Comparison of ENCODE assay signal across 1 cellular context in genomic region chr7:138773817-138774216, GRCh38.
TF ChIP-seq lines count a peak whose summit lies in the region.

No MANE protein-coding gene starts in this region.

TF ChIP-seq in K562, 482 proteins besides CTCF, POLR2A, EP300 and RAD21:
- TF ChIP-seq, protein P1, sequence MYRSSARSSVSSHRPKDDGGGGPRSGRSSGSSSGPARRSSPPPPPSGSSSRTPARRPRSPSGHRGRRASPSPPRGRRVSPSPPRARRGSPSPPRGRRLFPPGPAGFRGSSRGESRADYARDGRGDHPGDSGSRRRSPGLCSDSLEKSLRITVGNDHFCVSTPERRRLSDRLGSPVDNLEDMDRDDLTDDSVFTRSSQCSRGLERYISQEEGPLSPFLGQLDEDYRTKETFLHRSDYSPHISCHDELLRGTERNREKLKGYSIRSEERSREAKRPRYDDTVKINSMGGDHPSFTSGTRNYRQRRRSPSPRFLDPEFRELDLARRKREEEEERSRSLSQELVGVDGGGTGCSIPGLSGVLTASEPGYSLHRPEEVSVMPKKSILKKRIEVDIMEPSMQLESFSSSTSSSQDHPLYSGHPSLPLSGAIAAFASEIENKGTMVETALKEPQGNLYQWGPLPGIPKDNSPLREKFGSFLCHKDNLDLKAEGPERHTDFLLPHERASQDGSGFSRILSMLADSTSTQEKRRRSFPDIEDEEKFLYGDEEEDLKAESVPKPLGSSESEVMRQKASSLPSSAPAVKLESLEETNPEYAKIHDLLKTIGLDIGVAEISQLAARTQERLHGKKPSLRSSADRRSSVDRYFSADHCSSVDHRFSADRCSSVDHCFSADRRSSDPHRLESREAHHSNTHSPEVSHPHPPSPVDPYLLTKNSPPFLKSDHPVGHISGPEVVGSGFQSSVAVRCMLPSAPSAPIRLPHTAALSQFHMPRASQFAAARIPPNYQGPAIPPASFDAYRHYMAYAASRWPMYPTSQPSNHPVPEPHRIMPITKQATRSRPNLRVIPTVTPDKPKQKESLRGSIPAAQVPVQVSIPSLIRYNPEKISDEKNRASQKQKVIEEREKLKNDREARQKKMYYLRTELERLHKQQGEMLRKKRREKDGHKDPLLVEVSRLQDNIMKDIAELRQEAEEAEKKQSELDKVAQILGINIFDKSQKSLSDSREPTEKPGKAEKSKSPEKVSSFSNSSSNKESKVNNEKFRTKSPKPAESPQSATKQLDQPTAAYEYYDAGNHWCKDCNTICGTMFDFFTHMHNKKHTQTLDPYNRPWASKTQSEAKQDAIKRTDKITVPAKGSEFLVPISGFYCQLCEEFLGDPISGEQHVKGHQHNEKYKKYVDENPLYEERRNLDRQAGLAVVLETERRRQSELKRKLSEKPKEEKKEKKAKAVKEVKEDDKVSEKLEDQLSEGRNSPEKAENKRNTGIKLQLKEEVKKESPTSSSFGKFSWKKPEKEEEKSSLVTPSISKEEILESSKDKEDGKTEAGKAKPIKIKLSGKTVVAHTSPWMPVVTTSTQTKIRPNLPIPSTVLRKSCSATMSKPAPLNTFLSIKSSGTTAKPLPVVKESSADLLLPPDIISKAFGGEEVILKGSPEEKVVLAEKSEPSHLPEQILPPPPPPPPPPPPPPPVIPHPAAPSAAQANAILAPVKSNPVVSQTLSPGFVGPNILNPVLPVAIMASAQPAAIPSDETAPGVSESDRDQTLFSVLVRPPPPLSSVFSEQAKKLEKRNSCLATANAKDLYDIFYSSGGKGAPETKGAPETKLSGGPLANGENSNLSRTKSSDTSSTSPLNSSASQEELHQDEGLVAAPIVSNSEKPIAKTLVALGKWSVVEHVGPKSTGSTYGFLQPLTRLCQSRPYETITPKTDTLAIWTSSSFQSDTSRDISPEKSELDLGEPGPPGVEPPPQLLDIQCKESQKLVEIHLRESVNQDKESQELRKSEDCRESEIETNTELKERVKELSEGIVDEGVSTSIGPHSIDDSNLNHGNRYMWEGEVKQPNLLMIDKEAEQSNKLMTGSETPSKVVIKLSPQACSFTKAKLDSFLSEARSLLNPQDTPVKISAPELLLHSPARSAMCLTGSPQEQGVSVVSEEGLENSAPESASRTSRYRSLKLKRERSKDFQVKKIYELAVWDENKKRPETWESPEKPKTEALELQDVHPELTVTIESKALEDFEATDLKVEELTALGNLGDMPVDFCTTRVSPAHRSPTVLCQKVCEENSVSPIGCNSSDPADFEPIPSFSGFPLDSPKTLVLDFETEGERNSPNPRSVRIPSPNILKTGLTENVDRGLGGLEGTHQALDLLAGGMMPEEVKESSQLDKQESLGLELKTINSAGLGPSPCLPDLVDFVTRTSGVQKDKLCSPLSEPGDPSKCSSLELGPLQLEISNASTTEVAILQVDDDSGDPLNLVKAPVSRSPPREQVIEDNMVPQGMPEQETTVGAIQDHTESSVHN (IDR thresholded peaks at IDR 0.05; ENCODE audit: borderline replicate concordance in 1 of 2, low read depth in 1 of 2) = no peak
- TF ChIP-seq EP400 (IDR thresholded peaks at IDR 0.05) (no peak), ID3 (CRISPR knock-in tag; IDR thresholded peaks at IDR 0.05) (no peak), ID3 (tag; IDR thresholded peaks at IDR 0.05) (no peak), XRCC4 (IDR thresholded peaks at IDR 0.05; ENCODE audit: extremely low read depth, insufficient read depth, insufficient read length) (no peak), MCM3 (IDR thresholded peaks at IDR 0.05) (no peak), KLF16 (IDR thresholded peaks at IDR 0.05) (no peak), ZNF232 (CRISPR knock-in tag; IDR thresholded peaks at IDR 0.05) (no peak), GATAD2B (IDR thresholded peaks at IDR 0.05; ENCODE audit: borderline replicate concordance) (no peak), TRIM24 (IDR thresholded peaks at IDR 0.05) (no peak), CEBPZ (IDR thresholded peaks at IDR 0.05; ENCODE audit: borderline replicate concordance, low read depth, low read length) (no peak), MAFK (IDR thresholded peaks at IDR 0.05; ENCODE audit: low read length) (no peak), SAP30 (IDR thresholded peaks at IDR 0.05; ENCODE audit: borderline replicate concordance, insufficient read depth, low read depth, low read length, poor library complexity, severe bottlenecking) (no peak), NRF1 (conservative IDR thresholded peaks at IDR 0.05 in 1 of 2, IDR thresholded peaks at IDR 0.05 in 1 of 2) (no peak), ZNF644 (tag; IDR thresholded peaks at IDR 0.05; ENCODE audit: low read depth) (no peak)
- TF ChIP-seq, protein P2, sequence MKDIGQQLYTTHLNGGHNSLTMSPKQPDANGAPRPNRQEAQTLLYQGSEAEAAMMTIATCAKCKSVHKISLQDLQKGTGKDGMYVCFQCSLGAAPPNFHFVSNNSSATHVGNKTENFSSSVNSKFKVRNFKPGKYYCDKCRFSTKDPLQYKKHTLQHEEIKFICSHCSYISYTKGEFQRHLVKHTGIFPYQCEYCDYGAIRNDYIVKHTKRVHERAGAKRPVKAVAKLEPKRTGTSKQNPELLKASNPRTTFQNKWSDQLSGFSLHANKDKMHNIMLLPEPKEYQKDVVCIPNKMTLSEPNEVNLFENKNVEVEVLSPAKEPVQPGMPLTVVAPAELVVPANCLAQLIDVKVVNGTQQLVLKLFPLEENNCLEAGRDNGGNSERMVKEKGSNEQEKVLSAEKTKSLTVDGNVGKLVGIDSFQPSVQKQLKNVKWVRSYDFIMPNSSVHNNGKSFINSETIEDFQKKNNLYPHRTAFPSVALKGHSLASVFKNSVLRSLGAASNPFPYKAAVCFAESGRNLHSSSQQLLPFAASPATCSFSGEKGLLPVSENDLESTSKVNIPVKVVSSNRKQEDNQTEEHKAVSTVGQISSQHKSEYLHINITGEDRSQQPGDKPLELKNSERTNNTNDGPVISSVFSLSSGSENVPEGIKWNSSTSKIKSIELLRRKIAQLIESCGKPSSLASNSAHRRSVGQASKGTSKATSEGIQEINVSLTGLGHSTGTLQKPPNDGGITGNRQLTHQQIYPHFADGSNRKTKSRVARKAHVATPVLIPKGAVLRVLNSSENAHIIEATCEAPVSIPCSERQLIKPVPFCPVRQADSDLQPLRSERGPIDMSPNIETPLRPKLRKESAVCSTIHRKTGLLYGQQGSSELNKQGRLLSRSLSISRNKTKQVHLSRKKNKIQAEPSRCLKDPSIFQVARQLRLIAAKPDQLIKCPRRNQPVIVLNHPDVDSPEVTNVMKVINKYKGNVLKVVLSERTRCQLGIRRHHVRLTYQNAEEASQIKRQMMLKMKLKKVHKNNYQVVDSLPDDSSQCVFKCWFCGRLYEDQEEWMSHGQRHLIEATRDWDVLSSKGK (CRISPR knock-in tag; IDR thresholded peaks at IDR 0.05) = no peak
- TF ChIP-seq, protein P3, sequence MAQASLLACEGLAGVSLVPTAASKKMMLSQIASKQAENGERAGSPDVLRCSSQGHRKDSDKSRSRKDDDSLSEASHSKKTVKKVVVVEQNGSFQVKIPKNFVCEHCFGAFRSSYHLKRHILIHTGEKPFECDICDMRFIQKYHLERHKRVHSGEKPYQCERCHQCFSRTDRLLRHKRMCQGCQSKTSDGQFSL (CRISPR knock-in tag; IDR thresholded peaks at IDR 0.05) = no peak
- TF ChIP-seq, protein P3 (tag; IDR thresholded peaks at IDR 0.05) = no peak
- TF ChIP-seq, protein P4, sequence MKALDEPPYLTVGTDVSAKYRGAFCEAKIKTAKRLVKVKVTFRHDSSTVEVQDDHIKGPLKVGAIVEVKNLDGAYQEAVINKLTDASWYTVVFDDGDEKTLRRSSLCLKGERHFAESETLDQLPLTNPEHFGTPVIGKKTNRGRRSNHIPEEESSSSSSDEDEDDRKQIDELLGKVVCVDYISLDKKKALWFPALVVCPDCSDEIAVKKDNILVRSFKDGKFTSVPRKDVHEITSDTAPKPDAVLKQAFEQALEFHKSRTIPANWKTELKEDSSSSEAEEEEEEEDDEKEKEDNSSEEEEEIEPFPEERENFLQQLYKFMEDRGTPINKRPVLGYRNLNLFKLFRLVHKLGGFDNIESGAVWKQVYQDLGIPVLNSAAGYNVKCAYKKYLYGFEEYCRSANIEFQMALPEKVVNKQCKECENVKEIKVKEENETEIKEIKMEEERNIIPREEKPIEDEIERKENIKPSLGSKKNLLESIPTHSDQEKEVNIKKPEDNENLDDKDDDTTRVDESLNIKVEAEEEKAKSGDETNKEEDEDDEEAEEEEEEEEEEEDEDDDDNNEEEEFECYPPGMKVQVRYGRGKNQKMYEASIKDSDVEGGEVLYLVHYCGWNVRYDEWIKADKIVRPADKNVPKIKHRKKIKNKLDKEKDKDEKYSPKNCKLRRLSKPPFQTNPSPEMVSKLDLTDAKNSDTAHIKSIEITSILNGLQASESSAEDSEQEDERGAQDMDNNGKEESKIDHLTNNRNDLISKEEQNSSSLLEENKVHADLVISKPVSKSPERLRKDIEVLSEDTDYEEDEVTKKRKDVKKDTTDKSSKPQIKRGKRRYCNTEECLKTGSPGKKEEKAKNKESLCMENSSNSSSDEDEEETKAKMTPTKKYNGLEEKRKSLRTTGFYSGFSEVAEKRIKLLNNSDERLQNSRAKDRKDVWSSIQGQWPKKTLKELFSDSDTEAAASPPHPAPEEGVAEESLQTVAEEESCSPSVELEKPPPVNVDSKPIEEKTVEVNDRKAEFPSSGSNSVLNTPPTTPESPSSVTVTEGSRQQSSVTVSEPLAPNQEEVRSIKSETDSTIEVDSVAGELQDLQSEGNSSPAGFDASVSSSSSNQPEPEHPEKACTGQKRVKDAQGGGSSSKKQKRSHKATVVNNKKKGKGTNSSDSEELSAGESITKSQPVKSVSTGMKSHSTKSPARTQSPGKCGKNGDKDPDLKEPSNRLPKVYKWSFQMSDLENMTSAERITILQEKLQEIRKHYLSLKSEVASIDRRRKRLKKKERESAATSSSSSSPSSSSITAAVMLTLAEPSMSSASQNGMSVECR (CRISPR knock-in tag; IDR thresholded peaks at IDR 0.05) = no peak
